In the genomic region with DNA sequence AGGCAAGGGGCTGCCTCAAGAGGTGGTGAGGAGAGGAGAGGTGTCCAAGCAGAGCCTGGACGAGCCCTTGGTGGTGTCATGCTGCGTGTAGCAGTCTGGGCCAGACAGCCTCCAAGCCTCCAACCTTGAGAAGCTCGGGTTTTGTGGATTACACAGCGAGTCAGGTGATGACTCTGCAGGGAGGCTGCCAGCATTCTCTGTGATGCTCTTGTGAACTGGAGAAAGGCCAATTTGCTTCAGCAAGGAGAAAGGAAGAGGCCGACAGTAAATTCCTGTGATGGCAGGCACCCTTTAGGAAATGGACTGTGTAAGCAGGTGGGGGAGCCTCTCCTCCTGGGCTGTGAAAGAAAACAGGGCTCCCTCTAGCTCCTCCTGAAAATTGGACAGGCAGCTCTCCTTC, we compare ENCODE assay signal across 8 cellular contexts. TPM values are rescaled to one million over a fixed set of nuclear protein-coding genes. Genes with fewer than 3 reads are reported as not detected.
DNase-seq lines count a peak whose midpoint lies in the region; ATAC-seq, FAIRE-seq and TF ChIP-seq lines count a peak whose summit lies in the region.
"Had no signal": no experiment of that assay in that cellular context is flagged by ENCODE, and none has a peak within 500 bp of the region (broad histone marks: within the 10 kb centered on the region; RNA-seq: fewer than 3 reads in every experiment).

No MANE protein-coding gene starts in this region.

- H3K36me3 ChIP-seq in pancreas, result no peaks in the 10 kb centered on the region

- H3K27me3 ChIP-seq in pancreas, result no peaks in the 10 kb centered on the region

- DNase-seq in H4 (ENCODE audit: low spot score), result peak; percentile 44
- DNase-seq in NCI-H226, result peak; percentile 60
- peak; percentile 30 for DNase-seq in epithelial cell of esophagus (ENCODE audit: low read depth)
- peak; percentile 66 for DNase-seq in retinal pigment epithelial cell (ENCODE audit: low read depth)
- DNase-seq in pancreas, result no peak
- DNase-seq in activated CD4-positive, CD25-positive, alpha-beta regulatory T cell (lab: John Stamatoyannopoulos, UW), result no peak
- DNase-seq: NCI-H1930 had no signal

- 15 to 22% methylated on average over 5 of the region's 5 CpGs for WGBS in pancreas, 2 donors

- FAIRE-seq in pancreas (lab: Jason Lieb, UNC), result no peak

- no peak for TF ChIP-seq CTCF in epithelial cell of esophagus (IDR thresholded peaks at IDR 0.05; ENCODE audit: insufficient read depth, low read depth, low read length, missing control alignments)
- no peak for TF ChIP-seq CTCF in retinal pigment epithelial cell (conservative IDR thresholded peaks at IDR 0.05; ENCODE audit: low read depth, low read length)
- TF ChIP-seq CTCF in pancreas (IDR thresholded peaks at IDR 0.05), result no peak

- no peak overlapping the region for H3K27ac ChIP-seq in pancreas

- no peaks in the 10 kb centered on the region for H3K9me3 ChIP-seq in pancreas

- no peaks in the 10 kb centered on the region for H3K4me1 ChIP-seq in pancreas

- ATAC-seq in GM21390 (IDR thresholded peaks at IDR 0.05; ENCODE audit: unreplicated experiment) (no peak), pancreas (no peak)

- H3K4me3 ChIP-seq in epithelial cell of esophagus (ENCODE audit: low read length) (no peak overlapping the region), retinal pigment epithelial cell (ENCODE audit: low read length) (no peak overlapping the region), pancreas (no peak overlapping the region)

- intact Hi-C loops in pancreas (cut with DNase I), result no loop called here

RNA-seq across cellular contexts. Expression of a gene that starts 36.0 kb away (rescaled TPM):
- total RNA-seq in H4 (2014; rRNA removed; shearing (Covaris generic)), result 43.3 and 51.1 TPM in 2 replicates
- 10 to 100 TPM; 10.4 to 16.9 (median 15.7) TPM for total RNA-seq in pancreas
- 10 to 100 TPM; 17.7 to 25.1 TPM for polyA plus RNA-seq in pancreas

RNA-seq across cellular contexts. Expression of a gene that starts 48.7 kb away (rescaled TPM):
- 93.6 and 108 TPM in 2 replicates for total RNA-seq in H4 (2014; rRNA removed; shearing (Covaris generic))
- 10 to 100 TPM in 2 of 6 donors, 1 to 10 TPM in 4; 3.9 to 12.8 (median 5.5) TPM for total RNA-seq in pancreas
- 10 to 100 TPM in 1 of 2 donors, 1 to 10 TPM in 1; 9.5 to 17.4 TPM for polyA plus RNA-seq in pancreas

Comparison
In these comparisons a context has a peak if more than half of its experiments do, and no peak if none do; other contexts are left out.
1. DNase-seq: peak in H4 (single experiment), NCI-H226 (single experiment), epithelial cell of esophagus (single experiment) and retinal pigment epithelial cell (single experiment); none in pancreas (0 of 6) and activated CD4-positive, CD25-positive, alpha-beta regulatory T cell (0 of 4).